21 cellular contexts compared by ENCODE assay signal in genomic region chr1:11881749-11882441, GRCh38. TPM values are rescaled to one million over a fixed set of nuclear protein-coding genes. Genes with fewer than 3 reads are reported as not detected.
A peak's percentile ranks its signal among the peaks of the same experiment; 100 is the strongest.
DNase-seq lines count a peak whose midpoint lies in the region; ATAC-seq, FAIRE-seq and TF ChIP-seq lines count a peak whose summit lies in the region.
"Had no signal": no experiment of that assay in that cellular context is flagged by ENCODE, and none has a peak within 500 bp of the region (broad histone marks: within the 10 kb centered on the region; RNA-seq: fewer than 3 reads in every experiment).

No MANE protein-coding gene starts in this region.

- intact Hi-C loops in left ventricle myocardium superior (cut with micrococcal nuclease) (no loop called here), PC-3 (cut with micrococcal nuclease) (no loop called here), right cardiac atrium (cut with DNase I) (loop anchor here in 1 of 4 donors (10.0 kb wide), 1 partner anchor 227 kb away; the partner anchor contains the start of genes FBXO2 and FBXO44)

- no peaks in the 10 kb centered on the region for H4K20me1 ChIP-seq in PC-3 (ENCODE audit: low read length)

- no peaks in the 10 kb centered on the region for H3K9me2 ChIP-seq in PC-3 (replicated peaks; ENCODE audit: low read length)

- POLR2A ChIA-PET in PC-3 (lab: Charles Lee; ENCODE audit: unreplicated experiment): no interaction called here

- ATAC-seq in left ventricle myocardium superior: no peak
- no peak for ATAC-seq in PC-3
- ATAC-seq in right cardiac atrium: no peak
- ATAC-seq in HG02759 (IDR thresholded peaks at IDR 0.05; ENCODE audit: unreplicated experiment): no peak
- ATAC-seq: CD8-positive, alpha-beta T cell had no signal

- no TSS peak for BruUV-seq in PC-3 (replicated peaks; lab: Mats Ljungman, UMichigan)

- H2AFZ ChIP-seq in PC-3 (ENCODE audit: low read length): no peak overlapping the region

- no peak overlapping the region for H3K4me3 ChIP-seq in cardiac muscle cell
- no peak overlapping the region for H3K4me3 ChIP-seq in PC-3 (ENCODE audit: low read length)
- no peak overlapping the region for H3K4me3 ChIP-seq in right cardiac atrium (ENCODE audit: low read length)
- H3K4me3 ChIP-seq: body of pancreas, upper lobe of left lung had no signal

- no peaks in the 10 kb centered on the region for H3K36me3 ChIP-seq in cardiac muscle cell
- H3K36me3 ChIP-seq in PC-3 (ENCODE audit: low read depth, low read length): no peaks in the 10 kb centered on the region
- H3K36me3 ChIP-seq: upper lobe of left lung had no signal

- no peak overlapping the region for H3K4me2 ChIP-seq in PC-3 (ENCODE audit: low read length)

- FAIRE-seq in GM19239 (lab: Jason Lieb, UNC): no peak
- FAIRE-seq: A204.1 had no signal

- no peaks in the 10 kb centered on the region for H3F3A ChIP-seq in PC-3 (ENCODE audit: low read length, unreplicated experiment)

- CTCF ChIA-PET in PC-3 (lab: Charles Lee): no interaction called here

- H3K27me3 ChIP-seq in cardiac muscle cell (no peaks in the 10 kb centered on the region), PC-3 (ENCODE audit: low read length) (peaks cover 4% of the 10 kb centered on the region; the same call in 1 of the 2 replicates), right cardiac atrium (ENCODE audit: control insufficient read depth, insufficient read depth) (no peaks in the 10 kb centered on the region)
- H3K27me3 ChIP-seq: body of pancreas, upper lobe of left lung had no signal

- peaks cover 61% of the 10 kb centered on the region for H3K4me1 ChIP-seq in cardiac muscle cell (ENCODE audit: low read depth)
- no peaks in the 10 kb centered on the region for H3K4me1 ChIP-seq in PC-3 (ENCODE audit: insufficient read depth, low read length)
- H3K4me1 ChIP-seq in right cardiac atrium (ENCODE audit: control insufficient read depth, insufficient read depth, low read length): peaks cover 34% of the 10 kb centered on the region

- H3K9me3 ChIP-seq in cardiac muscle cell (ENCODE audit: low read depth) (no peaks in the 10 kb centered on the region), PC-3 (ENCODE audit: low read length) (no peaks in the 10 kb centered on the region), right cardiac atrium (ENCODE audit: control insufficient read depth, low read length) (no peaks in the 10 kb centered on the region)
- H3K9me3 ChIP-seq: body of pancreas, upper lobe of left lung had no signal

- H3K27ac ChIP-seq in cardiac muscle cell (peak overlapping the region; percentile 88), PC-3 (ENCODE audit: low read length) (no peak overlapping the region), right cardiac atrium (ENCODE audit: low read length) (peak overlapping the region; percentile 91), substantia nigra (ENCODE audit: low read depth, low read length, poor library complexity, severe bottlenecking) (peak overlapping the region; percentile 51)
- H3K27ac ChIP-seq: body of pancreas had no signal

- TF ChIP-seq CTCF in cardiac muscle cell (IDR thresholded peaks at IDR 0.05; ENCODE audit: low read depth, low read length): no peak
- TF ChIP-seq CTCF in PC-3 (conservative IDR thresholded peaks at IDR 0.05; ENCODE audit: low read depth, low read length): 0 out of 2 replicates have a peak, but pooled peaks have one; percentile 20

- H3K79me2 ChIP-seq in PC-3 (ENCODE audit: low read length): no peaks in the 10 kb centered on the region

- H3K9ac ChIP-seq in PC-3 (ENCODE audit: low read length): no peak overlapping the region

- DNase-seq in cardiac muscle cell (ENCODE audit: low read depth in 1 of 2, low spot score in 1 of 2) (no peak), left ventricle myocardium superior (no peak), PC-3 (peak; percentile 10), right cardiac atrium (no peak), substantia nigra (lab: John Stamatoyannopoulos, UW) (no peak), GM19239 (ENCODE audit: insufficient read length, low spot score) (no peak), GM19238 (ENCODE audit: insufficient read length, low spot score) (no peak)
- DNase-seq: AML-193; CD8-positive, alpha-beta T cell; effector CD4-positive, alpha-beta T cell; hippocampal formation; NCI-H1105 treated with DMSO at 0.1 percent for 48 hours; NCI-H2227 treated with DMSO at 0.1 percent for 48 hours; NCI-H69; upper lobe of left lung had no signal

- 64% methylated on average over 18 of the region's 18 CpGs for whole genome bisulfite sequencing in right cardiac atrium

RNA-seq across cellular contexts. Expression of gene NPPB, which starts 23.1 kb away (rescaled TPM):
- total RNA-seq in cardiac muscle cell: 18.9 and 192 TPM in 2 replicates
- polyA plus RNA-seq in cardiac muscle cell: 30.8 and 188 TPM in 2 replicates
- total RNA-seq in left ventricle myocardium superior: not detected
- total RNA-seq in PC-3 (2014; rRNA removed): not detected in 2 replicates
- total RNA-seq in right cardiac atrium: 1,000 to 10,000 TPM in 1 of 4 donors, 100 to 1,000 TPM in 1, 10 to 100 TPM in 2; 37.1 to 2,245 (median 160) TPM
- 1,679 TPM for polyA plus RNA-seq in right cardiac atrium
- total RNA-seq: body of pancreas; CD8-positive, alpha-beta T cell; liver; upper lobe of left lung had no signal
- polyA plus RNA-seq: liver had no signal

RNA-seq across cellular contexts. Expression of gene NPPA, which starts 34.3 kb away (rescaled TPM):
- 57.5 and 331 TPM in 2 replicates for total RNA-seq in cardiac muscle cell
- 90.0 and 601 TPM in 2 replicates for polyA plus RNA-seq in cardiac muscle cell
- total RNA-seq in left ventricle myocardium superior: 5.5 TPM
- total RNA-seq in PC-3 (2014; rRNA removed): not detected in 2 replicates
- total RNA-seq in right cardiac atrium: over 10,000 TPM; 26,185 to 59,291 (median 38,228) TPM
- polyA plus RNA-seq in right cardiac atrium: 45,715 TPM
- total RNA-seq: CD8-positive, alpha-beta T cell; epithelial cell of proximal tubule; fibroblast of villous mesenchyme; liver had no signal

RNA-seq across cellular contexts. Expression of gene KIAA2013, which starts 44.3 kb away (rescaled TPM):
- 98.0 and 112 TPM in 2 replicates for total RNA-seq in cardiac muscle cell
- polyA plus RNA-seq in cardiac muscle cell: 100 and 115 TPM in 2 replicates
- total RNA-seq in left ventricle myocardium superior: 35.8 TPM
- 78.1 and 89.2 TPM in 2 replicates for total RNA-seq in PC-3 (2014; rRNA removed)
- 10 to 100 TPM; 34.6 to 38.1 (median 36.3) TPM for total RNA-seq in right cardiac atrium
- 37.3 TPM for polyA plus RNA-seq in right cardiac atrium

RNA-seq across cellular contexts. Expression of gene PLOD1, which starts 52.6 kb away (rescaled TPM):
- 158 and 185 TPM in 2 replicates for total RNA-seq in cardiac muscle cell
- polyA plus RNA-seq in cardiac muscle cell: 149 and 167 TPM in 2 replicates
- total RNA-seq in left ventricle myocardium superior: 64.4 TPM
- 179 and 216 TPM in 2 replicates for total RNA-seq in PC-3 (2014; rRNA removed)
- 10 to 100 TPM; 49.5 to 77.8 (median 63.1) TPM for total RNA-seq in right cardiac atrium
- polyA plus RNA-seq in right cardiac atrium: 51.0 TPM

Comparison
In these comparisons a context has a peak if more than half of its experiments do, and no peak if none do; other contexts are left out.
1. RNA of gene NPPB, which starts 23.1 kb away (total RNA-seq): 37.1 to 2,245 TPM in right cardiac atrium and 18.9 to 192 TPM in cardiac muscle cell; not detected in left ventricle myocardium superior (single experiment) and not detected in PC-3; every median in the first group is over 10 times any median in the second.
2. RNA of gene NPPA, which starts 34.3 kb away (total RNA-seq): 26,185 to 59,291 TPM in right cardiac atrium; 57.5 to 331 TPM in cardiac muscle cell, 5.5 TPM in left ventricle myocardium superior (single experiment) and not detected in PC-3; every median in the first group is over 10 times any median in the second.